In the genomic region with DNA sequence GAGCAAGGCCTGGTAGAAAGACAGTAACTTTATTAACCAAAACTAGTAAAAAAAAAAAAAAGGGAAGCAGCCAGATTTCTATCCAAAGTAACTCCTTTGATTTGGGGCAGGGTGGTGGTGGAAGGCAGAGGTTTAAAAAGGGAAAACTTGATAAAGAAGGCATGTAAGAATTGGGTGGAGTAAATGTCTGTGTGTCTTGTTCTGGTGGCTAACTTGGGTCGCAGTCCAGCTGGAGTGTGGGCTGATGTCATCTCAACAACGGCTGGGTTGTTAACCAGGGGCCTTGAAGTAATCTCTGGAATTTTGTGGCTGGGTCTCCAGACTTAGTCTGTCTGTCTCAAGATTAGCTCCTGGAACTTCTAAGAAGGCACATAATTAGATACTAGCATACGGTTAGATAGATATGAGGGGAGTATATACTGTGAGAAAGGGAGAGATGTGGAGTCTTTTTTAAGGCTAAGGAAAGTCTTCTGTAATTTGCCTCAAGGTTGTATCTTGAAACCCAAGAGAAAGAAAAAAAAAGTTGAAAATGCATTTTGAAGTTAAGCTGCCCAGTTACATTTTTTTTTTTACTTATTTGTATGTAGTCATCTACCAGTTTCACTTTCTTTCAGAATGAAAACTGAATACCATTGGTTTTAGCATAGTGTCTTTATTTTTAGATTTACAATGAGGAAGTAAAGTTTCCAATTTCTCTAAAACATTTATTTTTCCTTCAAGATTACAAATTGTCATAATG, we compare ENCODE assay signal across 2 cellular contexts.
TF ChIP-seq lines count a peak whose summit lies in the region.

No MANE protein-coding gene starts in this region.

TF ChIP-seq in IMR-90, 13 proteins besides CTCF, POLR2A, EP300 and RAD21 (continued from another document):
- no peak for TF ChIP-seq MXI1 (IDR thresholded peaks at IDR 0.05; ENCODE audit: borderline replicate concordance, low read depth, low read length)
- no peak for TF ChIP-seq CEBPB (IDR thresholded peaks at IDR 0.05; ENCODE audit: low read depth, low read length)
- TF ChIP-seq SMC3 (IDR thresholded peaks at IDR 0.05; ENCODE audit: low read depth, low read length) = no peak
- TF ChIP-seq NFE2L2 (IDR thresholded peaks at IDR 0.05; ENCODE audit: low read depth, low read length) = no peak
- TF ChIP-seq, protein P1, sequence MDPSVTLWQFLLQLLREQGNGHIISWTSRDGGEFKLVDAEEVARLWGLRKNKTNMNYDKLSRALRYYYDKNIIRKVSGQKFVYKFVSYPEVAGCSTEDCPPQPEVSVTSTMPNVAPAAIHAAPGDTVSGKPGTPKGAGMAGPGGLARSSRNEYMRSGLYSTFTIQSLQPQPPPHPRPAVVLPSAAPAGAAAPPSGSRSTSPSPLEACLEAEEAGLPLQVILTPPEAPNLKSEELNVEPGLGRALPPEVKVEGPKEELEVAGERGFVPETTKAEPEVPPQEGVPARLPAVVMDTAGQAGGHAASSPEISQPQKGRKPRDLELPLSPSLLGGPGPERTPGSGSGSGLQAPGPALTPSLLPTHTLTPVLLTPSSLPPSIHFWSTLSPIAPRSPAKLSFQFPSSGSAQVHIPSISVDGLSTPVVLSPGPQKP (IDR thresholded peaks at IDR 0.05; ENCODE audit: borderline replicate concordance, low read depth, low read length) = no peak
- no peak for TF ChIP-seq MAFK (IDR thresholded peaks at IDR 0.05; ENCODE audit: low read depth, low read length)
- TF ChIP-seq, protein P2, sequence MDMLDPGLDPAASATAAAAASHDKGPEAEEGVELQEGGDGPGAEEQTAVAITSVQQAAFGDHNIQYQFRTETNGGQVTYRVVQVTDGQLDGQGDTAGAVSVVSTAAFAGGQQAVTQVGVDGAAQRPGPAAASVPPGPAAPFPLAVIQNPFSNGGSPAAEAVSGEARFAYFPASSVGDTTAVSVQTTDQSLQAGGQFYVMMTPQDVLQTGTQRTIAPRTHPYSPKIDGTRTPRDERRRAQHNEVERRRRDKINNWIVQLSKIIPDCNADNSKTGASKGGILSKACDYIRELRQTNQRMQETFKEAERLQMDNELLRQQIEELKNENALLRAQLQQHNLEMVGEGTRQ (IDR thresholded peaks at IDR 0.05; ENCODE audit: low read depth, low read length) = no peak
- no peak for TF ChIP-seq MAZ (IDR thresholded peaks at IDR 0.05; ENCODE audit: borderline replicate concordance, low read depth, low read length)
- no peak for TF ChIP-seq RFX5 (IDR thresholded peaks at IDR 0.05; ENCODE audit: low read depth, low read length)
- no peak for TF ChIP-seq FOS (IDR thresholded peaks at IDR 0.05; ENCODE audit: low read depth, low read length)
- TF ChIP-seq CHD1 (IDR thresholded peaks at IDR 0.05; ENCODE audit: low read depth, low read length) = no peak
- no peak for TF ChIP-seq RCOR1 (IDR thresholded peaks at IDR 0.05; ENCODE audit: insufficient replicate concordance, low read length)

TF ChIP-seq in endothelial cell of umbilical vein, 7 proteins besides CTCF, POLR2A, EP300 and RAD21:
- TF ChIP-seq, protein P3, sequence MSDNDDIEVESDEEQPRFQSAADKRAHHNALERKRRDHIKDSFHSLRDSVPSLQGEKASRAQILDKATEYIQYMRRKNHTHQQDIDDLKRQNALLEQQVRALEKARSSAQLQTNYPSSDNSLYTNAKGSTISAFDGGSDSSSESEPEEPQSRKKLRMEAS (IDR thresholded peaks at IDR 0.05; ENCODE audit: insufficient read depth, insufficient read length) = no peak
- no peak for TF ChIP-seq JUN (IDR thresholded peaks at IDR 0.05; ENCODE audit: borderline replicate concordance, insufficient read depth, insufficient read length, low read depth)
- TF ChIP-seq POLR2AphosphoS5 (IDR thresholded peaks at IDR 0.05; ENCODE audit: insufficient read depth, low read depth, low read length) = no peak
- no peak for TF ChIP-seq EZH2 (IDR thresholded peaks at IDR 0.05; ENCODE audit: borderline replicate concordance, low read depth, low read length, severe bottlenecking)
- TF ChIP-seq FOS (IDR thresholded peaks at IDR 0.05; ENCODE audit: borderline replicate concordance, insufficient read depth, low read length) = no peak
- no peak for TF ChIP-seq GATA2 (IDR thresholded peaks at IDR 0.05; ENCODE audit: insufficient read depth, insufficient read length, low read depth, low read length)
- no peak for TF ChIP-seq MYC (IDR thresholded peaks at IDR 0.05; ENCODE audit: low read depth, low read length)
